In genomic region chr14:31024042-31024480, GRCh38 we compare ENCODE assay signal across 9 cellular contexts. TPM values are rescaled to one million over a fixed set of nuclear protein-coding genes. Genes with fewer than 3 reads are reported as not detected.
A peak's percentile ranks its signal among the peaks of the same experiment; 100 is the strongest.
DNase-seq lines count a peak whose midpoint lies in the region; FAIRE-seq and TF ChIP-seq lines count a peak whose summit lies in the region.
"Had no signal": no experiment of that assay in that cellular context is flagged by ENCODE, and none has a peak within 500 bp of the region (broad histone marks: within the 10 kb centered on the region; RNA-seq: fewer than 3 reads in every experiment).

No MANE protein-coding gene starts in this region.

- peaks cover 25% of the 10 kb centered on the region for H3K36me3 ChIP-seq in SJCRH30

- no peaks in the 10 kb centered on the region; the same call in 1 of the 2 replicates for H3K4me1 ChIP-seq in SJCRH30

- peak; percentile 60 for FAIRE-seq in GM19239 (lab: Jason Lieb, UNC)

- H3K4me3 ChIP-seq in SJCRH30: peak overlapping the region; percentile 98
- peak overlapping the region; percentile 96 for H3K4me3 ChIP-seq in fibroblast of the aortic adventitia (ENCODE audit: low read depth, low read length)
- H3K4me3 ChIP-seq in retinal pigment epithelial cell (ENCODE audit: low read length): peak overlapping the region; percentile 97
- H3K4me3 ChIP-seq in lower leg skin (ENCODE audit: low read depth, poor library complexity, severe bottlenecking): no peak overlapping the region

- intact Hi-C loops in lower leg skin (cut with DNase I; ENCODE audit: low total_unique reads): no loop called here

- no peaks in the 10 kb centered on the region for H3K27me3 ChIP-seq in SJCRH30

- H3K27ac ChIP-seq in SJCRH30: no peak overlapping the region

- TF ChIP-seq POLR2A in lower leg skin (IDR thresholded peaks at IDR 0.05): no peak

- DNase-seq in GM19239 (ENCODE audit: insufficient read length, low spot score): no peak
- no peak for DNase-seq in SJCRH30
- no peak for DNase-seq in fibroblast of the aortic adventitia (ENCODE audit: low read depth)
- DNase-seq in retinal pigment epithelial cell (ENCODE audit: low read depth): no peak
- no peak for DNase-seq in GOT3 (lab: John Stamatoyannopoulos, UW)
- DNase-seq in NCI-H2171 (lab: John Stamatoyannopoulos, UW): no peak
- no peak for DNase-seq in GF-D8 (lab: John Stamatoyannopoulos, UW)
- no peak for DNase-seq in lower leg skin (ENCODE audit: low spot score in 2 of 2)
- DNase-seq: substantia nigra had no signal

- no peaks in the 10 kb centered on the region for H3K9me3 ChIP-seq in SJCRH30 (replicated peaks)

- no peak for TF ChIP-seq CTCF in fibroblast of the aortic adventitia (IDR thresholded peaks at IDR 0.05; ENCODE audit: insufficient read depth, low read length)
- no peak for TF ChIP-seq CTCF in retinal pigment epithelial cell (conservative IDR thresholded peaks at IDR 0.05; ENCODE audit: low read depth, low read length)
- no peak for TF ChIP-seq CTCF in lower leg skin (IDR thresholded peaks at IDR 0.05)

RNA-seq across cellular contexts. Expression of gene AP4S1, which starts 1.4 kb away (rescaled TPM):
- total RNA-seq in SJCRH30 (2014; rRNA removed; shearing (Covaris generic)): 8.4 and 9.8 TPM in 2 replicates
- total RNA-seq in fibroblast of the aortic adventitia (ENCODE audit: low replicate concordance) (4.2 and 7.9 TPM in 2 replicates), lower leg skin (10 to 100 TPM in 2 of 4 donors, 1 to 10 TPM in 2; 6.0 to 15.0 (median 10.5) TPM)

RNA-seq across cellular contexts. Expression of gene STRN3, which starts 2.1 kb away (rescaled TPM):
- 71.0 and 80.9 TPM in 2 replicates for total RNA-seq in SJCRH30 (2014; rRNA removed; shearing (Covaris generic))
- total RNA-seq in fibroblast of the aortic adventitia (ENCODE audit: low replicate concordance) (51.1 and 67.2 TPM in 2 replicates), lower leg skin (10 to 100 TPM; 28.3 to 48.8 (median 38.1) TPM)
